Comparison of ENCODE assay signal across 18 cellular contexts in the genomic region with DNA sequence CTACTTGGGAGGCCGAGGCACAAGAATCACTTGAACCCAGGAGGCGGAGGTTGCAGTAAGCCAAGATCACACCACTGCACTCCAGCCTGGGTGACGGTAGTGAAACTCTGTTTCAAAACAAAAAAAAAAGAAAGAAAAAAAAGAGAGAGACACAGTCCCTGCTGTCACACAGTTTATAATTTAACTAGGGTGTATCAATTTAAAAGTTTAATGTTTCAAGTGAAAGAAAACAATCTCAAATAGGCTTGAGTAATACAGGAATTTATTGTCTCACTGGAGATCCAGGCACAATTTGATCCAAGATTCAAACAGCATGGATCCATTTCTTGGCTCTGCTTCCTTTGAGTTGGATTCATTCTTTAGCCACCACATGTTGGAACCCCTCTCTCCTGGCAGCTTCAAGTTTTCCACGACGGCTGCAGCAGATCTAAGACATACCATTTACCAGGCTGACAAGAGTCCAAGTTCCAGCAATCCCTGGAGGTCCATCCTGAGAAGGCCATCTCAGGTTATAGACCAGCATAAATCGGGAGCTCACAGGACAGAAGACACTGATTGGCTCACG.
DNase-seq lines count a peak whose midpoint lies in the region; ATAC-seq, FAIRE-seq and TF ChIP-seq lines count a peak whose summit lies in the region.
"Had no signal": no experiment of that assay in that cellular context is flagged by ENCODE, and none has a peak within 500 bp of the region (broad histone marks: within the 10 kb centered on the region; RNA-seq: fewer than 3 reads in every experiment).

No MANE protein-coding gene starts in this region.

- no peak overlapping the region for H3K56ac ChIP-seq in IMR-90 (ENCODE audit: extremely low read depth, insufficient read depth, low read length)

- no peak overlapping the region for H3K18ac ChIP-seq in IMR-90 (ENCODE audit: low read depth, low read length)

- no peak overlapping the region; the same call in 1 of the 2 replicates for H2AK5ac ChIP-seq in IMR-90 (ENCODE audit: low read depth, low read length)

- peak overlapping the region; percentile 92 to 94 (median 93) for H3K27ac Mint-ChIP-seq in nephron
- H3K27ac Mint-ChIP-seq: activated naive CD4-positive, alpha-beta T cell treated with anti-CD3 and anti-CD28 coated beads for 36 hours; stimulated activated memory B cell treated with anti-CD40 and anti-IgM and Interleukin-4, amounts not matched to agents 10 μg/mL and 1 μg/mL and 100 μg/mL, for 72 hours had no signal

- no peak overlapping the region for H3K23ac ChIP-seq in IMR-90 (ENCODE audit: low read depth, low read length)

- intact Hi-C loops in IMR-90 (cut with micrococcal nuclease) (no loop called here), endothelial cell of umbilical vein (cut with micrococcal nuclease) (loop anchor here (5.0 kb wide), 1 partner anchor 912 kb away; no protein-coding TSS in a partner anchor)

- no peak overlapping the region for H2BK5ac ChIP-seq in IMR-90 (ENCODE audit: low read depth, low read length, poor library complexity, severe bottlenecking)

- TF ChIP-seq POLR2A in IMR-90 (IDR thresholded peaks at IDR 0.05; ENCODE audit: low read depth, low read length) (no peak), endothelial cell of umbilical vein (IDR thresholded peaks at IDR 0.05; ENCODE audit: low read depth, low read length) (no peak), suprapubic skin (IDR thresholded peaks at IDR 0.05) (no peak)

- H2AK9ac ChIP-seq in IMR-90 (replicated peaks; ENCODE audit: low read depth, low read length, poor library complexity), result no peak overlapping the region

- peaks cover 4% of the 10 kb centered on the region; the same call in 1 of the 2 replicates for H3K9me1 ChIP-seq in IMR-90 (ENCODE audit: insufficient read depth, low read length)
- H3K9me1 ChIP-seq in endothelial cell of umbilical vein (replicated peaks; ENCODE audit: control insufficient read depth, extremely low read depth, insufficient read depth, low read length), result no peaks in the 10 kb centered on the region

- no peaks in the 10 kb centered on the region for H4K20me1 ChIP-seq in IMR-90 (ENCODE audit: insufficient read depth, low read length)
- H4K20me1 ChIP-seq in endothelial cell of umbilical vein (replicated peaks; ENCODE audit: control insufficient read depth, extremely low read depth, insufficient read depth, low read length), result no peaks in the 10 kb centered on the region

- no peak overlapping the region for H4K8ac ChIP-seq in IMR-90 (ENCODE audit: low read depth in 2 of 2, low read length in 2 of 2)

- peak overlapping the region in 2 of 3 experiments; percentile 31 to 36 for H3K4me3 Mint-ChIP-seq in nephron
- H3K4me3 Mint-ChIP-seq: activated naive CD4-positive, alpha-beta T cell treated with anti-CD3 and anti-CD28 coated beads for 36 hours; stimulated activated memory B cell treated with anti-CD40 and anti-IgM and Interleukin-4, amounts not matched to agents 10 μg/mL and 1 μg/mL and 100 μg/mL, for 72 hours had no signal

- peak overlapping the region; percentile 16; the same call in 1 of the 2 replicates for H2BK20ac ChIP-seq in IMR-90 (ENCODE audit: low read depth, low read length)

- H3K79me1 ChIP-seq in IMR-90 (ENCODE audit: low read depth in 1 of 2, low read length in 2 of 2), result no peaks in the 10 kb centered on the region

- H4K91ac ChIP-seq in IMR-90 (ENCODE audit: insufficient read depth, low read depth, low read length), result no peak overlapping the region

- peaks cover 60% of the 10 kb centered on the region for H3K4me1 Mint-ChIP-seq in nephron
- H3K4me1 Mint-ChIP-seq: stimulated activated memory B cell treated with anti-CD40 and anti-IgM and Interleukin-4, amounts not matched to agents 10 μg/mL and 1 μg/mL and 100 μg/mL, for 72 hours had no signal

- H3K27ac ChIP-seq in IMR-90 (ENCODE audit: insufficient read depth, low read length) (no peak overlapping the region), endothelial cell of umbilical vein (ENCODE audit: insufficient read depth, low read depth, low read length) (peak overlapping the region; percentile 91), suprapubic skin (peak overlapping the region; percentile 70)

- POLR2A ChIA-PET in IMR-90 (lab: Charles Lee; ENCODE audit: unreplicated experiment), result no interaction called here
- POLR2A ChIA-PET in endothelial cell of umbilical vein (lab: Charles Lee), result interaction anchor here (1.3 kb wide), 1 partner anchor 13 kb away, joined by 3 read pairs; no protein-coding TSS in a partner anchor

- H3K27me3 Mint-ChIP-seq in nephron (ENCODE audit: low read depth), result peaks cover 8% of the 10 kb centered on the region
- H3K27me3 Mint-ChIP-seq: stimulated activated memory B cell treated with anti-CD40 and anti-IgM and Interleukin-4, amounts not matched to agents 10 μg/mL and 1 μg/mL and 100 μg/mL, for 72 hours had no signal

- H3K27me3 ChIP-seq in IMR-90 (ENCODE audit: control insufficient read depth, insufficient read depth, low read length), result no peaks in the 10 kb centered on the region; the same call in 1 of the 2 replicates
- H3K27me3 ChIP-seq in endothelial cell of umbilical vein (ENCODE audit: control insufficient read depth in 2 of 2, insufficient read depth in 2 of 2, low read length in 2 of 2), result no peaks in the 10 kb centered on the region
- no peaks in the 10 kb centered on the region for H3K27me3 ChIP-seq in suprapubic skin
- H3K27me3 ChIP-seq: ovary had no signal

- H3K36me3 Mint-ChIP-seq in nephron (ENCODE audit: low read depth), result no peaks in the 10 kb centered on the region
- H3K36me3 Mint-ChIP-seq: stimulated activated memory B cell treated with anti-CD40 and anti-IgM and Interleukin-4, amounts not matched to agents 10 μg/mL and 1 μg/mL and 100 μg/mL, for 72 hours had no signal

- no peak overlapping the region for H3K4ac ChIP-seq in IMR-90 (ENCODE audit: low read depth, low read length)

- H3K9me3 Mint-ChIP-seq in nephron, result peaks cover 10% of the 10 kb centered on the region

- TF ChIP-seq EP300 in suprapubic skin (IDR thresholded peaks at IDR 0.05), result no peak

- no peak overlapping the region for H3K4me2 ChIP-seq in IMR-90 (ENCODE audit: low read depth, low read length)
- H3K4me2 ChIP-seq in endothelial cell of umbilical vein (ENCODE audit: insufficient read depth, low read length), result no peak overlapping the region

- H2AFZ ChIP-seq in IMR-90 (replicated peaks; ENCODE audit: low read length, poor library complexity) (no peak overlapping the region), endothelial cell of umbilical vein (ENCODE audit: low read depth, low read length) (no peak overlapping the region)

- H3K4me3 ChIP-seq in IMR-90 (ENCODE audit: insufficient read depth, low read depth, low read length) (no peak overlapping the region), endothelial cell of umbilical vein (replicated peaks in 1 of 3; ENCODE audit: insufficient read depth in 1 of 3, low read depth in 1 of 3, low read length in 3 of 3) (no peak overlapping the region), suprapubic skin (no peak overlapping the region)
- H3K4me3 ChIP-seq: ovary had no signal

- no peak overlapping the region for H2BK15ac ChIP-seq in IMR-90 (ENCODE audit: low read depth, low read length)

- H3K9me3 ChIP-seq in IMR-90 (ENCODE audit: control insufficient read depth, insufficient read depth, low read length) (peaks cover 4% of the 10 kb centered on the region), endothelial cell of umbilical vein (replicated peaks; ENCODE audit: control insufficient read depth, insufficient read depth, low read length) (no peaks in the 10 kb centered on the region), suprapubic skin (no peaks in the 10 kb centered on the region)
- H3K9me3 ChIP-seq: ovary had no signal

- ATAC-seq in IMR-90 (ENCODE audit: low read depth) (no peak), HG03354 (IDR thresholded peaks at IDR 0.05; ENCODE audit: poor library complexity, severe bottlenecking, unreplicated experiment) (no peak), HG02938 (IDR thresholded peaks at IDR 0.05; ENCODE audit: unreplicated experiment) (no peak), GM21825 (IDR thresholded peaks at IDR 0.05; ENCODE audit: unreplicated experiment) (no peak)
- ATAC-seq: esophagus mucosa; stimulated activated memory B cell treated with anti-CD40 and anti-IgM and Interleukin-4, amounts not matched to agents 10 μg/mL and 1 μg/mL and 100 μg/mL, for 72 hours had no signal

- no peak overlapping the region for H4K5ac ChIP-seq in IMR-90 (ENCODE audit: low read depth, low read length)

- H3K9ac ChIP-seq in IMR-90 (ENCODE audit: low read depth, low read length), result no peak overlapping the region
- H3K9ac ChIP-seq in endothelial cell of umbilical vein (replicated peaks; ENCODE audit: extremely low read depth, insufficient read depth, low read length), result no peak overlapping the region

- in situ Hi-C loops in IMR-90 (cut with MboI; ENCODE audit: low sequenced_read_pairs), result no loop called here

- WGBS in IMR-90 (ENCODE audit: extremely low coverage in 2 of 2, insufficient read length in 1 of 2), 2 experiments, result no CpG with 5 or more reads among the region's 7 CpGs
- WGBS in suprapubic skin, result 65% methylated on average over 7 of the region's 7 CpGs

- no peak for FAIRE-seq in endothelial cell of umbilical vein (lab: Jason Lieb, UNC)

- H3K14ac ChIP-seq in IMR-90 (replicated peaks; ENCODE audit: low read depth, low read length), result no peak overlapping the region

- peaks cover 11% of the 10 kb centered on the region for H3K4me1 ChIP-seq in IMR-90 (ENCODE audit: control insufficient read depth, insufficient read depth, low read length)
- H3K4me1 ChIP-seq in endothelial cell of umbilical vein (ENCODE audit: control insufficient read depth, extremely low read depth, insufficient read depth, low read length), result peaks cover 53% of the 10 kb centered on the region
- peaks cover 35% of the 10 kb centered on the region for H3K4me1 ChIP-seq in suprapubic skin

- BruUV-seq in IMR-90 (replicated peaks; lab: Mats Ljungman, UMichigan) (no TSS peak), endothelial cell of umbilical vein (replicated peaks; lab: Mats Ljungman, UMichigan) (no TSS peak)

- no peak for TF ChIP-seq CTCF in IMR-90 (conservative IDR thresholded peaks at IDR 0.05; ENCODE audit: low read depth, low read length)
- TF ChIP-seq CTCF in endothelial cell of umbilical vein (IDR thresholded peaks at IDR 0.05; ENCODE audit: extremely low read depth in 1 of 2, insufficient read depth in 1 of 2, low read depth in 1 of 2, low read length in 2 of 2), result no peak
- TF ChIP-seq CTCF in nephron (IDR thresholded peaks at IDR 0.05; ENCODE audit: unreplicated experiment in 3 of 3), result no peak
- no peak for TF ChIP-seq CTCF in suprapubic skin (IDR thresholded peaks at IDR 0.05)

- H3K79me2 ChIP-seq in endothelial cell of umbilical vein (ENCODE audit: control insufficient read depth, insufficient read depth, low read length), result no peaks in the 10 kb centered on the region

- CTCF ChIA-PET in IMR-90 (lab: Yijun Ruan, JAX), result interaction anchor here (0.6 kb wide), 2 partner anchors 442 to 917 kb away, joined by 3 to 4 read pairs; no protein-coding TSS in a partner anchor
- CTCF ChIA-PET in endothelial cell of umbilical vein (lab: Charles Lee), result interaction anchor here (1.0 kb wide), 1 partner anchor 13 kb away, joined by 4 read pairs; no protein-coding TSS in a partner anchor

- no peak overlapping the region for H2BK120ac ChIP-seq in IMR-90 (ENCODE audit: low read depth, low read length)

- no peak for TF ChIP-seq RAD21 in IMR-90 (IDR thresholded peaks at IDR 0.05; ENCODE audit: low read length)

- no peaks in the 10 kb centered on the region for H3K36me3 ChIP-seq in IMR-90 (ENCODE audit: control insufficient read depth, insufficient read depth, low read length)
- no peaks in the 10 kb centered on the region for H3K36me3 ChIP-seq in endothelial cell of umbilical vein (ENCODE audit: control insufficient read depth in 2 of 2, extremely low read depth in 1 of 2, insufficient read depth in 2 of 2, low read length in 2 of 2)
- no peaks in the 10 kb centered on the region for H3K36me3 ChIP-seq in suprapubic skin
- H3K36me3 ChIP-seq: ovary had no signal

- dilution Hi-C loops in IMR-90 (cut with HindIII; ENCODE audit: low sequenced_read_pairs, unreplicated experiment), result no loop called here
- dilution Hi-C loops in endothelial cell of umbilical vein (cut with MboI; ENCODE audit: extremely low pct_ligation_motif_present, low sequenced_read_pairs), result loop anchor here (25.0 kb wide), 1 partner anchor 92 kb away; the partner anchor contains the start of gene YPEL2

- DNase-seq in IMR-90 (no peak), endothelial cell of umbilical vein (ENCODE audit: low read depth, low spot score) (no peak), suprapubic skin (ENCODE audit: low spot score in 2 of 2) (no peak), SHP77 treated with DMSO at 0.1 percent for 48 hours (lab: John Stamatoyannopoulos, UW) (no peak)
- DNase-seq: activated naive CD4-positive, alpha-beta T cell treated with anti-CD3 and anti-CD28 coated beads for 36 hours; activated T-cell treated with anti-CD3 and anti-CD28 coated beads for 4 hours; COR-L47; dermis blood vessel endothelial cell; hypothalamus; NCI-H1436 treated with DMSO at 0.1 percent for 48 hours; ovary; RPMI8226 had no signal
